ENCODE assay signal across 8 cellular contexts in the genomic region with DNA sequence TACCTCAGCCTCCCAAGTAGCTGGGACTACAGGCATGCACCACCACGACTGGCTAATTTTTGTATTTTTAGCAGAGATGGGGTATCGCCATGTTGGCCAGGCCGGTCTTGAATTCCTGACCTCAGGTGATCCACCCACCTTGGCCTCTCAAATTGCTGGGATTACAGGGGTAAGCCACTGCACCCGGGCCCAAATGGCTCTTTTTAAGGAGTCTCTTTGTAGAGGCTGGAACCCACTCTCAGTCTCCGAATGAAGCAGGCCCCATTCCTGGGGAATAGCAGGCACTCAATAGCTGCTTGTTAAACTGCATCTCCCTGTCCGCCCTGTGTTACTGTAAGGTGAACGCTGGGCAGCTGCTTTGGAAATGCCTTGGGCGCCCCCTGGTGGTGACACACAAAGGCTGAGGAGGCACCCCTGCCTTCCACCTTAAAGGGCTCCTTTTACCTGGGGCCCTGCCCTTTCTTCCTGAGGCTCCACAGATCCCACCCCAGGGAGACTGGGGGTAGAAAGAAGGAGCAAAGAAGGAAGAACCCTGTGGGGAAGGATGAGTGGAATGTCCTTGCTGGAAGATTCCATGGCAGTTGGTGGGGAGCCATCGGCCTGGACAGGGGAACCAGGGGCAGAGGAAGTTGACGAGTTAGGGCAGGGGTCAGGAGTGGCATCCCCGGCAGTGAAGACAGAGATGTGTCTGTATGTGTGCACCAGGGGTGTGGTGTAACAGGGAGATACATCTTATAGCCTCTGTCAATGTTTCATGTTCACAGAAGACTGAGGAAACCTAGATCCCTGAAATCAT. TPM values are rescaled to one million over a fixed set of nuclear protein-coding genes. Genes with fewer than 3 reads are reported as not detected.
A peak's percentile ranks its signal among the peaks of the same experiment; 100 is the strongest.
DNase-seq lines count a peak whose midpoint lies in the region; ATAC-seq and TF ChIP-seq lines count a peak whose summit lies in the region.

No MANE protein-coding gene starts in this region.

- H3K4me3 ChIP-seq in SJCRH30 (no peak overlapping the region), osteoblast (ENCODE audit: insufficient read depth, low read length) (no peak overlapping the region), thoracic aorta (no peak overlapping the region)

- no peak overlapping the region for H3K4me2 ChIP-seq in osteoblast (ENCODE audit: insufficient read depth, low read length)

- H3K27me3 ChIP-seq in SJCRH30 = peaks cover 13% of the 10 kb centered on the region
- H3K27me3 ChIP-seq in foreskin keratinocyte = no peaks in the 10 kb centered on the region
- no peaks in the 10 kb centered on the region for H3K27me3 ChIP-seq in osteoblast (ENCODE audit: insufficient read depth, low read length)
- H3K27me3 ChIP-seq in thoracic aorta (replicated peaks; ENCODE audit: insufficient read depth) = no peaks in the 10 kb centered on the region

- H4K20me1 ChIP-seq in osteoblast (ENCODE audit: insufficient read depth, low read length) = no peaks in the 10 kb centered on the region

- no peaks in the 10 kb centered on the region for H3K36me3 ChIP-seq in SJCRH30
- no peaks in the 10 kb centered on the region for H3K36me3 ChIP-seq in osteoblast (ENCODE audit: insufficient read depth, low read length)
- H3K36me3 ChIP-seq in thoracic aorta = no peaks in the 10 kb centered on the region

- no peak overlapping the region for H3K27ac ChIP-seq in SJCRH30
- H3K27ac ChIP-seq in foreskin keratinocyte = no peak overlapping the region
- no peak overlapping the region for H3K27ac ChIP-seq in osteoblast (ENCODE audit: low read depth, low read length)
- no peak overlapping the region for H3K27ac ChIP-seq in thoracic aorta

- no peaks in the 10 kb centered on the region for H3K4me1 ChIP-seq in SJCRH30
- no peaks in the 10 kb centered on the region for H3K4me1 ChIP-seq in foreskin keratinocyte
- H3K4me1 ChIP-seq in osteoblast (ENCODE audit: insufficient read depth, low read length) = peaks cover 7% of the 10 kb centered on the region
- H3K4me1 ChIP-seq in thoracic aorta (ENCODE audit: control insufficient read depth in 1 of 2, low read depth in 2 of 2) = peaks cover 3 to 6% of the 10 kb centered on the region in 2 donors

- no peak overlapping the region for H2AFZ ChIP-seq in osteoblast (ENCODE audit: low read length)

- peak; percentile 95 for TF ChIP-seq CTCF in GM12872 (IDR thresholded peaks at IDR 0.05; ENCODE audit: insufficient read depth, low read depth, low read length)
- peak; percentile 98 for TF ChIP-seq CTCF in foreskin keratinocyte (conservative IDR thresholded peaks at IDR 0.05)
- peak; percentile 91 for TF ChIP-seq CTCF in osteoblast (IDR thresholded peaks at IDR 0.05; ENCODE audit: extremely low read depth, low read depth, low read length)
- TF ChIP-seq CTCF in thoracic aorta (IDR thresholded peaks at IDR 0.05) = peak; percentile 95

- DNase-seq in MV-4-11 (lab: John Stamatoyannopoulos, UW) (peak; percentile 68), SJCRH30 (peak; percentile 85 to 90), foreskin keratinocyte (peak in 1 of 2 donors; percentile 55), osteoblast (ENCODE audit: insufficient read length, low spot score, missing footprints) (peak; percentile 93), thoracic aorta (ENCODE audit: low spot score) (peak; percentile 73), cortex of kidney (lab: John Stamatoyannopoulos, UW) (no peak)
- DNase-seq in activated effector memory CD4-positive, alpha-beta T cell treated with Interleukin-2 at 50 U/mL for 16 hours = peak; percentile 80

- ATAC-seq in foreskin keratinocyte (peak; percentile 81), thoracic aorta (ENCODE audit: insufficient number of reproducible peaks, low FRiP score, low read depth) (peak; percentile 25)

- peaks cover 1% of the 10 kb centered on the region for H3K79me2 ChIP-seq in osteoblast (ENCODE audit: insufficient read depth, low read length)

- no peaks in the 10 kb centered on the region for H3K9me3 ChIP-seq in SJCRH30 (replicated peaks)
- H3K9me3 ChIP-seq in osteoblast (ENCODE audit: low read depth, low read length) = no peaks in the 10 kb centered on the region
- H3K9me3 ChIP-seq in thoracic aorta = no peaks in the 10 kb centered on the region

RNA-seq across cellular contexts. Expression of a gene that starts 6.1 kb away (rescaled TPM):
- total RNA-seq in SJCRH30 (2014; rRNA removed; shearing (Covaris generic)) = 3.7 and 3.9 TPM in 2 replicates
- 4.4 and 4.9 TPM in 2 replicates for total RNA-seq in foreskin keratinocyte
- 5.7 and 6.3 TPM in 2 replicates for polyA plus RNA-seq in foreskin keratinocyte
- 2.4 and 2.5 TPM in 2 replicates for total RNA-seq in osteoblast
- 10 to 100 TPM in 1 of 2 donors, 1 to 10 TPM in 1; 6.4 to 10.9 TPM for total RNA-seq in thoracic aorta

RNA-seq across cellular contexts. Expression of a gene that starts 39.0 kb away (rescaled TPM):
- total RNA-seq in SJCRH30 (2014; rRNA removed; shearing (Covaris generic)) = not detected in 2 replicates
- total RNA-seq in foreskin keratinocyte (4.2 and 5.1 TPM in 2 replicates), osteoblast (under 0.01 TPM in 2 replicates), thoracic aorta (not detected)
- 3.3 and 4.6 TPM in 2 replicates for polyA plus RNA-seq in foreskin keratinocyte

RNA-seq across cellular contexts. Expression of a gene that starts 48.9 kb away (rescaled TPM):
- 8.0 and 12.9 TPM in 2 replicates for total RNA-seq in SJCRH30 (2014; rRNA removed; shearing (Covaris generic))
- total RNA-seq in foreskin keratinocyte (28.1 and 32.4 TPM in 2 replicates), osteoblast (41.0 and 42.7 TPM in 2 replicates), thoracic aorta (10 to 100 TPM; 22.9 to 29.3 TPM)
- 35.8 and 40.7 TPM in 2 replicates for polyA plus RNA-seq in foreskin keratinocyte

RNA-seq across cellular contexts. Expression of a gene that starts 51.4 kb away (rescaled TPM):
- 9.7 and 10.4 TPM in 2 replicates for total RNA-seq in SJCRH30 (2014; rRNA removed; shearing (Covaris generic))
- total RNA-seq in foreskin keratinocyte = 40.3 and 43.8 TPM in 2 replicates
- polyA plus RNA-seq in foreskin keratinocyte = 22.3 and 23.6 TPM in 2 replicates
- total RNA-seq in osteoblast = 31.5 and 32.4 TPM in 2 replicates
- total RNA-seq in thoracic aorta = 10 to 100 TPM; 16.9 to 28.9 TPM

RNA-seq across cellular contexts. Expression of a gene that starts 58.5 kb away (rescaled TPM):
- 0.18 and 0.34 TPM in 2 replicates for total RNA-seq in SJCRH30 (2014; rRNA removed; shearing (Covaris generic))
- total RNA-seq in foreskin keratinocyte (0.25 and 0.58 TPM in 2 replicates), osteoblast (not detected in 2 replicates), thoracic aorta (under 1 TPM in 1 of 2 donors, not detected in 1; 0.42 TPM)
- 0.60 and 0.76 TPM in 2 replicates for polyA plus RNA-seq in foreskin keratinocyte
